1 cellular context compared by ENCODE assay signal in genomic region chr9:120792898-120793765, GRCh38.
A peak's percentile ranks its signal among the peaks of the same experiment; 100 is the strongest.
TF ChIP-seq lines count a peak whose summit lies in the region.

Gene FBXW2 (minus strand): TSS chr9:120793416. CDS start chr9:120788258, 5,158 bp downstream.

TF ChIP-seq in HepG2, 621 proteins besides CTCF, POLR2A, EP300 and RAD21 (continued from another document and continues in another):
- TF ChIP-seq NFAT5 (CRISPR knock-in tag; IDR thresholded peaks at IDR 0.05) = 0 out of 2 replicates have a peak, but pooled peaks have one; percentile 69
- TF ChIP-seq NPAS2 (CRISPR knock-in tag; IDR thresholded peaks at IDR 0.05; ENCODE audit: borderline replicate concordance) = no peak
- TF ChIP-seq, protein P1, sequence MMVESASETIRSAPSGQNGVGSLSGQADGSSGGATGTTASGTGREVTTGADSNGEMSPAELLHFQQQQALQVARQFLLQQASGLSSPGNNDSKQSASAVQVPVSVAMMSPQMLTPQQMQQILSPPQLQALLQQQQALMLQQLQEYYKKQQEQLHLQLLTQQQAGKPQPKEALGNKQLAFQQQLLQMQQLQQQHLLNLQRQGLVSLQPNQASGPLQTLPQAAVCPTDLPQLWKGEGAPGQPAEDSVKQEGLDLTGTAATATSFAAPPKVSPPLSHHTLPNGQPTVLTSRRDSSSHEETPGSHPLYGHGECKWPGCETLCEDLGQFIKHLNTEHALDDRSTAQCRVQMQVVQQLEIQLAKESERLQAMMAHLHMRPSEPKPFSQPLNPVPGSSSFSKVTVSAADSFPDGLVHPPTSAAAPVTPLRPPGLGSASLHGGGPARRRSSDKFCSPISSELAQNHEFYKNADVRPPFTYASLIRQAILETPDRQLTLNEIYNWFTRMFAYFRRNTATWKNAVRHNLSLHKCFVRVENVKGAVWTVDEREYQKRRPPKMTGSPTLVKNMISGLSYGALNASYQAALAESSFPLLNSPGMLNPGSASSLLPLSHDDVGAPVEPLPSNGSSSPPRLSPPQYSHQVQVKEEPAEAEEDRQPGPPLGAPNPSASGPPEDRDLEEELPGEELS (CRISPR knock-in tag; IDR thresholded peaks at IDR 0.05) = peak; percentile 59; the same call in 1 of the 2 replicates
- TF ChIP-seq ZEB1 (IDR thresholded peaks at IDR 0.05; ENCODE audit: insufficient replicate concordance, low read depth) = peak; percentile 36
- no peak for TF ChIP-seq ZNF781 (CRISPR knock-in tag; IDR thresholded peaks at IDR 0.05; ENCODE audit: borderline replicate concordance, not compliant biosample characterization)
- 0 out of 2 replicates have a peak, but pooled peaks have one; percentile 44 for TF ChIP-seq ZNF549 (CRISPR knock-in tag; IDR thresholded peaks at IDR 0.05)
- TF ChIP-seq ZNF24 (IDR thresholded peaks at IDR 0.05) = no peak
- TF ChIP-seq ZNF225 (CRISPR knock-in tag; IDR thresholded peaks at IDR 0.05) = no peak
- TF ChIP-seq, protein P2, sequence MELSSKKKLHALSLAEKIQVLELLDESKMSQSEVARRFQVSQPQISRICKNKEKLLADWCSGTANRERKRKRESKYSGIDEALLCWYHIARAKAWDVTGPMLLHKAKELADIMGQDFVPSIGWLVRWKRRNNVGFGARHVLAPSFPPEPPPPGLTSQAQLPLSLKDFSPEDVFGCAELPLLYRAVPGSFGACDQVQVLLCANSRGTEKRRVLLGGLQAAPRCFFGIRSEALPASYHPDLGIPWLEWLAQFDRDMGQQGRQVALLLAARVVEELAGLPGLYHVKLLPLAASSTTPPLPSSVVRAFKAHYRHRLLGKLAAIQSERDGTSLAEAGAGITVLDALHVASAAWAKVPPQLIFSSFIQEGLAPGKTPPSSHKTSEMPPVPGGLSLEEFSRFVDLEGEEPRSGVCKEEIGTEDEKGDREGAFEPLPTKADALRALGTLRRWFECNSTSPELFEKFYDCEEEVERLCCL (CRISPR knock-in tag; IDR thresholded peaks at IDR 0.05; ENCODE audit: borderline replicate concordance) = no peak
- no peak for TF ChIP-seq ZFAT (CRISPR knock-in tag; conservative IDR thresholded peaks at IDR 0.05)
- no peak for TF ChIP-seq ARID3A (IDR thresholded peaks at IDR 0.05; ENCODE audit: low read depth, low read length)
- peak; percentile 98 for TF ChIP-seq HNRNPK (IDR thresholded peaks at IDR 0.05; ENCODE audit: low read depth, low read length, poor library complexity, severe bottlenecking)
- peak; percentile 86 for TF ChIP-seq REPIN1 (CRISPR knock-in tag; IDR thresholded peaks at IDR 0.05; ENCODE audit: borderline replicate concordance, low read depth)
- no peak for TF ChIP-seq LCORL (IDR thresholded peaks at IDR 0.05)
- peak; percentile 80; the same call in 1 of the 2 replicates for TF ChIP-seq LCORL (CRISPR knock-in tag; IDR thresholded peaks at IDR 0.05)
- peak; percentile 65 for TF ChIP-seq PAXIP1 (CRISPR knock-in tag; conservative IDR thresholded peaks at IDR 0.05)
- peak; percentile 91 for TF ChIP-seq ZSCAN20 (CRISPR knock-in tag; IDR thresholded peaks at IDR 0.05; ENCODE audit: borderline replicate concordance)
- TF ChIP-seq, protein P3, sequence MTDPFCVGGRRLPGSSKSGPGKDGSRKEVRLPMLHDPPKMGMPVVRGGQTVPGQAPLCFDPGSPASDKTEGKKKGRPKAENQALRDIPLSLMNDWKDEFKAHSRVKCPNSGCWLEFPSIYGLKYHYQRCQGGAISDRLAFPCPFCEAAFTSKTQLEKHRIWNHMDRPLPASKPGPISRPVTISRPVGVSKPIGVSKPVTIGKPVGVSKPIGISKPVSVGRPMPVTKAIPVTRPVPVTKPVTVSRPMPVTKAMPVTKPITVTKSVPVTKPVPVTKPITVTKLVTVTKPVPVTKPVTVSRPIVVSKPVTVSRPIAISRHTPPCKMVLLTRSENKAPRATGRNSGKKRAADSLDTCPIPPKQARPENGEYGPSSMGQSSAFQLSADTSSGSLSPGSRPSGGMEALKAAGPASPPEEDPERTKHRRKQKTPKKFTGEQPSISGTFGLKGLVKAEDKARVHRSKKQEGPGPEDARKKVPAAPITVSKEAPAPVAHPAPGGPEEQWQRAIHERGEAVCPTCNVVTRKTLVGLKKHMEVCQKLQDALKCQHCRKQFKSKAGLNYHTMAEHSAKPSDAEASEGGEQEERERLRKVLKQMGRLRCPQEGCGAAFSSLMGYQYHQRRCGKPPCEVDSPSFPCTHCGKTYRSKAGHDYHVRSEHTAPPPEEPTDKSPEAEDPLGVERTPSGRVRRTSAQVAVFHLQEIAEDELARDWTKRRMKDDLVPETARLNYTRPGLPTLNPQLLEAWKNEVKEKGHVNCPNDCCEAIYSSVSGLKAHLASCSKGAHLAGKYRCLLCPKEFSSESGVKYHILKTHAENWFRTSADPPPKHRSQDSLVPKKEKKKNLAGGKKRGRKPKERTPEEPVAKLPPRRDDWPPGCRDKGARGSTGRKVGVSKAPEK (CRISPR knock-in tag; IDR thresholded peaks at IDR 0.05; ENCODE audit: borderline replicate concordance) = peak; percentile 31
- TF ChIP-seq ZNF563 (CRISPR knock-in tag; IDR thresholded peaks at IDR 0.05) = no peak
- TF ChIP-seq, protein P4, sequence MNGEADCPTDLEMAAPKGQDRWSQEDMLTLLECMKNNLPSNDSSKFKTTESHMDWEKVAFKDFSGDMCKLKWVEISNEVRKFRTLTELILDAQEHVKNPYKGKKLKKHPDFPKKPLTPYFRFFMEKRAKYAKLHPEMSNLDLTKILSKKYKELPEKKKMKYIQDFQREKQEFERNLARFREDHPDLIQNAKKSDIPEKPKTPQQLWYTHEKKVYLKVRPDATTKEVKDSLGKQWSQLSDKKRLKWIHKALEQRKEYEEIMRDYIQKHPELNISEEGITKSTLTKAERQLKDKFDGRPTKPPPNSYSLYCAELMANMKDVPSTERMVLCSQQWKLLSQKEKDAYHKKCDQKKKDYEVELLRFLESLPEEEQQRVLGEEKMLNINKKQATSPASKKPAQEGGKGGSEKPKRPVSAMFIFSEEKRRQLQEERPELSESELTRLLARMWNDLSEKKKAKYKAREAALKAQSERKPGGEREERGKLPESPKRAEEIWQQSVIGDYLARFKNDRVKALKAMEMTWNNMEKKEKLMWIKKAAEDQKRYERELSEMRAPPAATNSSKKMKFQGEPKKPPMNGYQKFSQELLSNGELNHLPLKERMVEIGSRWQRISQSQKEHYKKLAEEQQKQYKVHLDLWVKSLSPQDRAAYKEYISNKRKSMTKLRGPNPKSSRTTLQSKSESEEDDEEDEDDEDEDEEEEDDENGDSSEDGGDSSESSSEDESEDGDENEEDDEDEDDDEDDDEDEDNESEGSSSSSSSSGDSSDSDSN (CRISPR knock-in tag; IDR thresholded peaks at IDR 0.05) = peak; percentile 93
- TF ChIP-seq SETDB1 (CRISPR knock-in tag; IDR thresholded peaks at IDR 0.05; ENCODE audit: borderline replicate concordance) = no peak
- TF ChIP-seq, protein P5, sequence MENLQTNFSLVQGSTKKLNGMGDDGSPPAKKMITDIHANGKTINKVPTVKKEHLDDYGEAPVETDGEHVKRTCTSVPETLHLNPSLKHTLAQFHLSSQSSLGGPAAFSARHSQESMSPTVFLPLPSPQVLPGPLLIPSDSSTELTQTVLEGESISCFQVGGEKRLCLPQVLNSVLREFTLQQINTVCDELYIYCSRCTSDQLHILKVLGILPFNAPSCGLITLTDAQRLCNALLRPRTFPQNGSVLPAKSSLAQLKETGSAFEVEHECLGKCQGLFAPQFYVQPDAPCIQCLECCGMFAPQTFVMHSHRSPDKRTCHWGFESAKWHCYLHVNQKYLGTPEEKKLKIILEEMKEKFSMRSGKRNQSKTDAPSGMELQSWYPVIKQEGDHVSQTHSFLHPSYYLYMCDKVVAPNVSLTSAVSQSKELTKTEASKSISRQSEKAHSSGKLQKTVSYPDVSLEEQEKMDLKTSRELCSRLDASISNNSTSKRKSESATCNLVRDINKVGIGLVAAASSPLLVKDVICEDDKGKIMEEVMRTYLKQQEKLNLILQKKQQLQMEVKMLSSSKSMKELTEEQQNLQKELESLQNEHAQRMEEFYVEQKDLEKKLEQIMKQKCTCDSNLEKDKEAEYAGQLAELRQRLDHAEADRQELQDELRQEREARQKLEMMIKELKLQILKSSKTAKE (CRISPR knock-in tag; IDR thresholded peaks at IDR 0.05; ENCODE audit: borderline replicate concordance) = peak; percentile 37; the same call in 1 of the 2 replicates
- 0 out of 2 replicates have a peak, but pooled peaks have one; percentile 66 for TF ChIP-seq ZNF44 (CRISPR knock-in tag; IDR thresholded peaks at IDR 0.05)
- no peak for TF ChIP-seq ZNF136 (CRISPR knock-in tag; IDR thresholded peaks at IDR 0.05; ENCODE audit: low read depth)
- TF ChIP-seq, protein P6, sequence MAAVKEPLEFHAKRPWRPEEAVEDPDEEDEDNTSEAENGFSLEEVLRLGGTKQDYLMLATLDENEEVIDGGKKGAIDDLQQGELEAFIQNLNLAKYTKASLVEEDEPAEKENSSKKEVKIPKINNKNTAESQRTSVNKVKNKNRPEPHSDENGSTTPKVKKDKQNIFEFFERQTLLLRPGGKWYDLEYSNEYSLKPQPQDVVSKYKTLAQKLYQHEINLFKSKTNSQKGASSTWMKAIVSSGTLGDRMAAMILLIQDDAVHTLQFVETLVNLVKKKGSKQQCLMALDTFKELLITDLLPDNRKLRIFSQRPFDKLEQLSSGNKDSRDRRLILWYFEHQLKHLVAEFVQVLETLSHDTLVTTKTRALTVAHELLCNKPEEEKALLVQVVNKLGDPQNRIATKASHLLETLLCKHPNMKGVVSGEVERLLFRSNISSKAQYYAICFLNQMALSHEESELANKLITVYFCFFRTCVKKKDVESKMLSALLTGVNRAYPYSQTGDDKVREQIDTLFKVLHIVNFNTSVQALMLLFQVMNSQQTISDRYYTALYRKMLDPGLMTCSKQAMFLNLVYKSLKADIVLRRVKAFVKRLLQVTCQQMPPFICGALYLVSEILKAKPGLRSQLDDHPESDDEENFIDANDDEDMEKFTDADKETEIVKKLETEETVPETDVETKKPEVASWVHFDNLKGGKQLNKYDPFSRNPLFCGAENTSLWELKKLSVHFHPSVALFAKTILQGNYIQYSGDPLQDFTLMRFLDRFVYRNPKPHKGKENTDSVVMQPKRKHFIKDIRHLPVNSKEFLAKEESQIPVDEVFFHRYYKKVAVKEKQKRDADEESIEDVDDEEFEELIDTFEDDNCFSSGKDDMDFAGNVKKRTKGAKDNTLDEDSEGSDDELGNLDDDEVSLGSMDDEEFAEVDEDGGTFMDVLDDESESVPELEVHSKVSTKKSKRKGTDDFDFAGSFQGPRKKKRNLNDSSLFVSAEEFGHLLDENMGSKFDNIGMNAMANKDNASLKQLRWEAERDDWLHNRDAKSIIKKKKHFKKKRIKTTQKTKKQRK (IDR thresholded peaks at IDR 0.05; ENCODE audit: low read length) = no peak
- peak; percentile 92 for TF ChIP-seq MXD4 (CRISPR knock-in tag; IDR thresholded peaks at IDR 0.05)
